In genomic region chr9:95021166-95021886, GRCh38 we compare ENCODE assay signal across 15 cellular contexts.
DNase-seq lines count a peak whose midpoint lies in the region; ATAC-seq and TF ChIP-seq lines count a peak whose summit lies in the region.
"Had no signal": no experiment of that assay in that cellular context is flagged by ENCODE, and none has a peak within 500 bp of the region (broad histone marks: within the 10 kb centered on the region; RNA-seq: fewer than 3 reads in every experiment).

No MANE protein-coding gene starts in this region.

- H3K4me1 ChIP-seq in left ventricle myocardium inferior, result peaks cover 100% of the 10 kb centered on the region
- peaks cover 90 to 100% (median 100%) of the 10 kb centered on the region in 4 donors for H3K4me1 ChIP-seq in esophagus muscularis mucosa
- peaks cover 29% of the 10 kb centered on the region for H3K4me1 ChIP-seq in parathyroid adenoma
- peaks cover 98% of the 10 kb centered on the region for H3K4me1 ChIP-seq in vagina
- no peaks in the 10 kb centered on the region for H3K4me1 ChIP-seq in Karpas-422 (ENCODE audit: low read length)

- ATAC-seq in Right ventricle myocardium superior (ENCODE audit: poor library complexity) (no peak), GM19467 (IDR thresholded peaks at IDR 0.05; ENCODE audit: unreplicated experiment) (no peak)
- ATAC-seq: activated CD4-positive, CD25-positive, alpha-beta regulatory T cell treated with anti-CD3 and anti-CD28 coated beads, Interleukin-2, amount 50 U/mL, for 24 hours; K562 had no signal

- H3K36me3 ChIP-seq in left ventricle myocardium inferior (peaks cover 51% of the 10 kb centered on the region), esophagus muscularis mucosa (peaks cover 19 to 48% (median 39%) of the 10 kb centered on the region in 4 donors), parathyroid adenoma (ENCODE audit: control insufficient read depth, insufficient read depth, low read length) (no peaks in the 10 kb centered on the region), vagina (peaks cover 0 to 19% of the 10 kb centered on the region in 2 donors), Karpas-422 (ENCODE audit: insufficient read depth, low read length) (no peaks in the 10 kb centered on the region)

- H2AFZ ChIP-seq in parathyroid adenoma, result no peak overlapping the region
- no peak overlapping the region for H2AFZ ChIP-seq in Karpas-422 (ENCODE audit: low read length)

- no peaks in the 10 kb centered on the region for H4K20me1 ChIP-seq in Karpas-422 (ENCODE audit: insufficient read depth, low read depth, low read length)

- H3K79me2 ChIP-seq in parathyroid adenoma, result peaks cover 38% of the 10 kb centered on the region
- no peaks in the 10 kb centered on the region for H3K79me2 ChIP-seq in Karpas-422 (ENCODE audit: low read length)

- intact Hi-C loops in left ventricle myocardium inferior (cut with micrococcal nuclease), result loop anchor here (10.0 kb wide), 1 partner anchor 237 kb away; no protein-coding TSS in a partner anchor
- intact Hi-C loops in Right ventricle myocardium superior (cut with DNase I), result no loop called here
- intact Hi-C loops in esophagus muscularis mucosa (cut with DNase I), result no loop called here
- intact Hi-C loops in vagina (cut with DNase I), result no loop called here

- H3K4me3 ChIP-seq in left ventricle myocardium inferior (peak overlapping the region; percentile 42), esophagus muscularis mucosa (peak overlapping the region in 1 of 4 donors; percentile 13), parathyroid adenoma (ENCODE audit: low read depth, low read length) (no peak overlapping the region), vagina (no peak overlapping the region), Karpas-422 (ENCODE audit: low read length) (no peak overlapping the region)
- H3K4me3 ChIP-seq: K562 had no signal

- peak overlapping the region; percentile 84 for H3K27ac ChIP-seq in left ventricle myocardium inferior (replicated peaks)
- peak overlapping the region; percentile 78 to 99 (median 88) for H3K27ac ChIP-seq in esophagus muscularis mucosa (replicated peaks in 1 of 4)
- peak overlapping the region; percentile 83 for H3K27ac ChIP-seq in parathyroid adenoma
- H3K27ac ChIP-seq in vagina, result peak overlapping the region; percentile 86
- H3K27ac ChIP-seq in Karpas-422 (ENCODE audit: low read length), result no peak overlapping the region

- H3K9ac ChIP-seq in parathyroid adenoma, result no peak overlapping the region
- H3K9ac ChIP-seq in Karpas-422 (ENCODE audit: low read length), result no peak overlapping the region

- H3K9me3 ChIP-seq in left ventricle myocardium inferior (replicated peaks), result no peaks in the 10 kb centered on the region
- H3K9me3 ChIP-seq in esophagus muscularis mucosa, result no peaks in the 10 kb centered on the region
- no peaks in the 10 kb centered on the region for H3K9me3 ChIP-seq in parathyroid adenoma (ENCODE audit: control insufficient read depth, low read length)
- H3K9me3 ChIP-seq in vagina, result no peaks in the 10 kb centered on the region
- no peaks in the 10 kb centered on the region for H3K9me3 ChIP-seq in Karpas-422 (ENCODE audit: low read length)

- no peak for TF ChIP-seq EP300 in esophagus muscularis mucosa (IDR thresholded peaks at IDR 0.05)

- H3K9me2 ChIP-seq in Karpas-422 (replicated peaks; ENCODE audit: insufficient read depth, low read length), result no peaks in the 10 kb centered on the region

- WGBS in esophagus muscularis mucosa, result 55% methylated on average over 7 of the region's 7 CpGs

- H3K27me3 ChIP-seq in left ventricle myocardium inferior (ENCODE audit: low read depth) (no peaks in the 10 kb centered on the region), esophagus muscularis mucosa (no peaks in the 10 kb centered on the region), parathyroid adenoma (ENCODE audit: control insufficient read depth, insufficient read depth, low read length) (no peaks in the 10 kb centered on the region), vagina (no peaks in the 10 kb centered on the region), Karpas-422 (ENCODE audit: low read length) (no peaks in the 10 kb centered on the region)

- TF ChIP-seq POLR2A in esophagus muscularis mucosa (IDR thresholded peaks at IDR 0.05; ENCODE audit: low read depth) (no peak), vagina (IDR thresholded peaks at IDR 0.05) (no peak)

- DNase-seq in left ventricle myocardium inferior (no peak), Right ventricle myocardium superior (no peak), esophagus muscularis mucosa (ENCODE audit: extremely low spot score) (no peak), vagina (ENCODE audit: extremely low spot score in 2 of 2) (no peak), Karpas-422 (no peak), hepatic stellate cell (ENCODE audit: low spot score) (no peak)
- DNase-seq: activated CD8-positive, alpha-beta memory T cell treated with anti-CD3 and anti-CD28 coated beads, Interleukin-2, amount 50 U/mL, for 48 hours; activated naive CD8-positive, alpha-beta T cell treated with anti-CD3 and anti-CD28 coated beads, Interleukin-2, amount 10 ng/mL, durations not matched to agents 7 days and 5 days; midbrain; NCI-H1105 treated with DMSO at 0.1 percent for 48 hours; stimulated activated CD4-positive, alpha-beta T cell treated with anti-CD3 and anti-CD28 coated beads, Interleukin-4, amount 100 ng/mL, for 24 hours had no signal

- peak overlapping the region; percentile 38 for H3K4me2 ChIP-seq in parathyroid adenoma (ENCODE audit: low read length)
- H3K4me2 ChIP-seq in Karpas-422 (ENCODE audit: low read depth, low read length, poor library complexity, severe bottlenecking), result no peak overlapping the region

- no peak for TF ChIP-seq CTCF in left ventricle myocardium inferior (IDR thresholded peaks at IDR 0.05; ENCODE audit: borderline replicate concordance)
- TF ChIP-seq CTCF in esophagus muscularis mucosa (IDR thresholded peaks at IDR 0.05), result no peak
- no peak for TF ChIP-seq CTCF in parathyroid adenoma (IDR thresholded peaks at IDR 0.05)
- TF ChIP-seq CTCF in vagina (IDR thresholded peaks at IDR 0.05), result no peak
